1 cellular context compared by ENCODE assay signal in genomic region chr19:15199652-15200574, GRCh38.
TF ChIP-seq lines count a peak whose summit lies in the region.

No MANE protein-coding gene starts in this region.

TF ChIP-seq in HCT116, 20 proteins besides CTCF, POLR2A, EP300 and RAD21:
- TF ChIP-seq REST (IDR thresholded peaks at IDR 0.05; ENCODE audit: low read depth) = no peak
- TF ChIP-seq SRF (IDR thresholded peaks at IDR 0.05; ENCODE audit: low read depth) = no peak
- peak; percentile 15 for TF ChIP-seq YY1 (IDR thresholded peaks at IDR 0.05; ENCODE audit: extremely low read depth, insufficient replicate concordance, low read depth, low read length)
